ENCODE assay signal across 22 cellular contexts in the genomic region with DNA sequence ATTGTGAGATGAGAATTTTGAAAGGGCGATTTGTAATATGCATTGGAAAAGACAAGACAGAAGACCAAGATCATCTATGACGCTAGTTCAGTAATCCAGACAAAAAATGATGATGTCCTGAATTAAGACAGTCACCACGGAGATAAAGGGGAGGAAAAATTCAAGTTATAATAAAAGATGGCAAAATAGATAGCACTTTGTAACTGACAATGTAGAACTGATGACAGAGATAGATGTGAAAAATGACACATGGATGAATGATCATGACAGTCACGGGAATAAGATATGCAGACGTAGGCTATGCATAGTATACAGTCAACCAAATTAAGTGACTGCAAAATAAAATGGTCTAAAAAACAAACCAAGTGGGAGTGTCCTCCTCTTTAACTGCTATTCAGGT. TPM values are rescaled to one million over a fixed set of nuclear protein-coding genes. Genes with fewer than 3 reads are reported as not detected.
A peak's percentile ranks its signal among the peaks of the same experiment; 100 is the strongest.
DNase-seq lines count a peak whose midpoint lies in the region; ATAC-seq, FAIRE-seq and TF ChIP-seq lines count a peak whose summit lies in the region.
"Had no signal": no experiment of that assay in that cellular context is flagged by ENCODE, and none has a peak within 500 bp of the region (broad histone marks: within the 10 kb centered on the region; RNA-seq: fewer than 3 reads in every experiment).

No MANE protein-coding gene starts in this region.

- no peak for TF ChIP-seq CTCF in parathyroid adenoma (IDR thresholded peaks at IDR 0.05)

- FAIRE-seq in GM12892 (lab: Jason Lieb, UNC), result peak; percentile 53
- FAIRE-seq: D721Med, GM12878, GM18507 had no signal

- no peaks in the 10 kb centered on the region for H3K27me3 Mint-ChIP-seq in T-helper 17 cell
- H3K27me3 Mint-ChIP-seq in immature natural killer cell (ENCODE audit: low read depth in 3 of 3), result no peaks in the 10 kb centered on the region
- H3K27me3 Mint-ChIP-seq: B cell; CD4-positive, alpha-beta T cell; CD8-positive, alpha-beta memory T cell had no signal

- H3K27me3 ChIP-seq in parathyroid adenoma (ENCODE audit: control insufficient read depth, insufficient read depth, low read length), result no peaks in the 10 kb centered on the region
- H3K27me3 ChIP-seq: BLaER1 had no signal

- no peak for ATAC-seq in T-helper 17 cell
- ATAC-seq: GM12878, GM23338, HCT116 had no signal

- no peaks in the 10 kb centered on the region for H3K79me2 ChIP-seq in parathyroid adenoma

- H3K9ac ChIP-seq in parathyroid adenoma, result no peak overlapping the region
- H3K9ac ChIP-seq: BLaER1 had no signal

- H3K9me3 ChIP-seq in T-helper 17 cell (ENCODE audit: control insufficient read depth, low read length, poor library complexity, severe bottlenecking) (no peaks in the 10 kb centered on the region), parathyroid adenoma (ENCODE audit: control insufficient read depth, low read length) (no peaks in the 10 kb centered on the region)
- H3K9me3 ChIP-seq: BLaER1 had no signal

- peak overlapping the region; percentile 40 for H2AFZ ChIP-seq in parathyroid adenoma
- H2AFZ ChIP-seq: GM23338 had no signal

- H3K4me1 Mint-ChIP-seq in T-helper 17 cell (peaks cover 11% of the 10 kb centered on the region), immature natural killer cell (peaks cover 6 to 7% of the 10 kb centered on the region in 2 donors)
- H3K4me1 Mint-ChIP-seq: B cell had no signal

- no peak overlapping the region for H3K4me2 ChIP-seq in parathyroid adenoma (ENCODE audit: low read length)
- H3K4me2 ChIP-seq: BLaER1, GM23338 had no signal

- peaks cover 22% of the 10 kb centered on the region for H3K36me3 Mint-ChIP-seq in T-helper 17 cell (ENCODE audit: low read depth)
- H3K36me3 Mint-ChIP-seq in immature natural killer cell, result peaks cover 10 to 38% (median 37%) of the 10 kb centered on the region in 3 donors

- no peak overlapping the region for H3K4me3 ChIP-seq in parathyroid adenoma (ENCODE audit: low read depth, low read length)
- H3K4me3 ChIP-seq: BLaER1, GM12878, GM23338 had no signal

- no peak overlapping the region for H3K27ac ChIP-seq in parathyroid adenoma
- H3K27ac ChIP-seq: BLaER1, C4-2B had no signal

- no peak for TF ChIP-seq POLR2A in GM12892 (IDR thresholded peaks at IDR 0.05; ENCODE audit: low read depth, low read length)

- DNase-seq in GM12892 (ENCODE audit: insufficient read length) (no peak), T-helper 17 cell (no peak), immature natural killer cell (no peak), RKO (ENCODE audit: low spot score) (no peak), NCI-H1105 treated with DMSO at 0.1 percent for 48 hours (lab: John Stamatoyannopoulos, UW) (no peak), NAMALWA (ENCODE audit: low spot score) (no peak)
- DNase-seq: CD4-positive, alpha-beta T cell; CD8-positive, alpha-beta memory T cell; DMS 273 treated with DMSO at 0.1 percent for 48 hours; DMS79; EL; GDM1; H9 had no signal

- peak overlapping the region; percentile 66 for H3K27ac Mint-ChIP-seq in T-helper 17 cell
- H3K27ac Mint-ChIP-seq in immature natural killer cell, result peak overlapping the region in 4 of 6 donors; percentile 3 to 64 (median 20)
- H3K27ac Mint-ChIP-seq: B cell; CD4-positive, alpha-beta T cell; GM23338; H9 had no signal

- H3K4me1 ChIP-seq in parathyroid adenoma, result peaks cover 8% of the 10 kb centered on the region
- H3K4me1 ChIP-seq: BLaER1 had no signal

- H3K9me3 Mint-ChIP-seq in immature natural killer cell, result no peaks in the 10 kb centered on the region
- H3K9me3 Mint-ChIP-seq: CD8-positive, alpha-beta memory T cell; GM23338; H9 had no signal

- no peaks in the 10 kb centered on the region for H3K36me3 ChIP-seq in parathyroid adenoma (ENCODE audit: control insufficient read depth, insufficient read depth, low read length)

- H3K4me3 Mint-ChIP-seq in T-helper 17 cell (no peak overlapping the region), immature natural killer cell (no peak overlapping the region)
- H3K4me3 Mint-ChIP-seq: B cell; CD4-positive, alpha-beta T cell; CD8-positive, alpha-beta memory T cell; GM23338; H9 had no signal

RNA-seq across cellular contexts. Expression of gene SRBD1, which starts 59.2 kb away (rescaled TPM):
- polyA plus RNA-seq in GM12892 (2012; ENCODE audit: missing spikeins), result 11.9 TPM
- 10 to 100 TPM; 15.0 to 17.2 TPM for total RNA-seq in T-helper 17 cell
- polyA plus RNA-seq in immature natural killer cell, result 10 to 100 TPM in 2 of 3 donors, 1 to 10 TPM in 1; 5.9 to 13.4 (median 10.2) TPM
